Comparison of ENCODE assay signal across 18 cellular contexts in the genomic region with DNA sequence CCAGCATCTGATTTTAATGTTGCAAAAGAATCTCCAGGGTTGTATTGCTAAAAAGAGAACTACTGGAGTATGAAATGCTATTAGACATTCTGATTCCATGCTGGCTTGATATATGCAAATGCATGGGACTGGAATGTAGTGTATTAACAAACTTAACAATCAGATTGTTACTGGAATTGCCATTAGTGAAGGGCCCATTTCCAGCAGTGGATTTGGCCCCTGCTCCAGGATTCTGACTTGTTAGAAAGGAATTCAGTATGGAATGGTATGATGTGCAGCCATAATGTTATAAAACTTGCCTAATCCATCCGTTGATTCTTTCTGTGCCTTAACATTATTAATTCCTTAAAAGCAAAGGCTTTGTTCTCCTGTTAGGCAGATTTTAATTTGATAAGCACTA. TPM values are rescaled to one million over a fixed set of nuclear protein-coding genes. Genes with fewer than 3 reads are reported as not detected.
A peak's percentile ranks its signal among the peaks of the same experiment; 100 is the strongest.
DNase-seq lines count a peak whose midpoint lies in the region; ATAC-seq and TF ChIP-seq lines count a peak whose summit lies in the region.
"Had no signal": no experiment of that assay in that cellular context is flagged by ENCODE, and none has a peak within 500 bp of the region (broad histone marks: within the 10 kb centered on the region; RNA-seq: fewer than 3 reads in every experiment).

No MANE protein-coding gene starts in this region.

- no peaks in the 10 kb centered on the region for H3K9me3 Mint-ChIP-seq in MCF 10A (ENCODE audit: unreplicated experiment)
- H3K9me3 Mint-ChIP-seq: neural crest cell had no signal

- no peak overlapping the region for H3K27ac Mint-ChIP-seq in MCF 10A (ENCODE audit: low read depth, unreplicated experiment)
- H3K27ac Mint-ChIP-seq: effector memory CD8-positive, alpha-beta T cell had no signal

- POLR2A ChIA-PET in MCF 10A (lab: Yijun Ruan, JAX), result interaction anchor here (1.1 kb wide), 1 partner anchor 27 kb away, joined by 3 read pairs; no protein-coding TSS in a partner anchor

- ATAC-seq in HG03442 (IDR thresholded peaks at IDR 0.05; ENCODE audit: unreplicated experiment), result no peak
- ATAC-seq: body of pancreas; effector memory CD8-positive, alpha-beta T cell; lower lobe of right lung; right lobe of liver had no signal

- DNase-seq in MCF 10A (ENCODE audit: unreplicated experiment) (peak; percentile 27), breast epithelium (ENCODE audit: low spot score in 2 of 2) (no peak), astrocyte of the hippocampus (ENCODE audit: low read depth, low spot score) (peak; percentile 91), glomerular visceral epithelial cell (ENCODE audit: extremely low spot score) (peak; percentile 7), globus pallidus (ENCODE audit: low spot score) (no peak), spleen (no peak), NCI-H1930 (lab: John Stamatoyannopoulos, UW) (no peak)
- DNase-seq: body of pancreas; effector memory CD8-positive, alpha-beta T cell; lower lobe of right lung; NCI-H2171; NK-92 treated with Interleukin-12 subunit alpha and Interleukin-12 subunit beta, amount 100 ng/mL, for 24 hours; right lobe of liver; SJCRH30; stimulated activated naive CD4-positive, alpha-beta T cell had no signal

- no peak overlapping the region for H3K4me3 Mint-ChIP-seq in MCF 10A (ENCODE audit: unreplicated experiment)
- H3K4me3 Mint-ChIP-seq: effector memory CD8-positive, alpha-beta T cell; neural crest cell had no signal

- TF ChIP-seq CTCF in MCF 10A (IDR thresholded peaks at IDR 0.05; ENCODE audit: unreplicated experiment) (no peak), breast epithelium (IDR thresholded peaks at IDR 0.05) (no peak), spleen (IDR thresholded peaks at IDR 0.05 in 8 of 11, conservative IDR thresholded peaks at IDR 0.05 in 3 of 11) (no peak)

- peaks cover 63% of the 10 kb centered on the region for H3K36me3 Mint-ChIP-seq in MCF 10A (ENCODE audit: insufficient read depth, unreplicated experiment)

- TF ChIP-seq POLR2A in breast epithelium (IDR thresholded peaks at IDR 0.05), result no peak
- no peak for TF ChIP-seq POLR2A in spleen (IDR thresholded peaks at IDR 0.05)

- no peaks in the 10 kb centered on the region for H3K27me3 ChIP-seq in breast epithelium
- no peaks in the 10 kb centered on the region for H3K27me3 ChIP-seq in spleen (replicated peaks in 1 of 7)
- H3K27me3 ChIP-seq: body of pancreas, right lobe of liver, SJCRH30 had no signal

- no peak overlapping the region for H3K4me3 ChIP-seq in breast epithelium
- no peak overlapping the region for H3K4me3 ChIP-seq in spleen
- H3K4me3 ChIP-seq: body of pancreas, lower lobe of right lung, right lobe of liver, SJCRH30 had no signal

- H3K27ac ChIP-seq in breast epithelium (no peak overlapping the region), spleen (no peak overlapping the region)
- H3K27ac ChIP-seq: 22Rv1, body of pancreas, lower lobe of right lung, right lobe of liver, SJCRH30 had no signal

- H3K9me3 ChIP-seq in breast epithelium, result no peaks in the 10 kb centered on the region
- no peaks in the 10 kb centered on the region for H3K9me3 ChIP-seq in spleen
- H3K9me3 ChIP-seq: body of pancreas, lower lobe of right lung, right lobe of liver, SJCRH30 had no signal

- WGBS in spleen, 5 donors, result 81 to 95% (median 82%) methylated on average over 1 of the region's 1 CpG

- CTCF ChIA-PET in MCF 10A (lab: Yijun Ruan, JAX), result interaction anchor here (0.6 to 2.9 kb wide), 2 partner anchors 17 to 64 kb away, joined by 3 to 11 read pairs; no protein-coding TSS in a partner anchor

- BruUV-seq in MCF 10A (replicated peaks; lab: Mats Ljungman, UMichigan), result no TSS peak

- intact Hi-C loops in MCF 10A (cut with micrococcal nuclease) (no loop called here), breast epithelium (cut with DNase I; ENCODE audit: low total_unique reads) (no loop called here), spleen (cut with DNase I; ENCODE audit: low total_unique reads) (no loop called here)

- H3K27me3 Mint-ChIP-seq in MCF 10A (ENCODE audit: insufficient read depth, unreplicated experiment), result no peaks in the 10 kb centered on the region
- H3K27me3 Mint-ChIP-seq: effector memory CD8-positive, alpha-beta T cell had no signal

- peaks cover 4% of the 10 kb centered on the region for H3K36me3 ChIP-seq in breast epithelium
- H3K36me3 ChIP-seq in spleen, result peaks cover 0 to 72% (median 35%) of the 10 kb centered on the region in 6 donors
- H3K36me3 ChIP-seq: SJCRH30 had no signal

- no peaks in the 10 kb centered on the region for H3K4me1 ChIP-seq in breast epithelium
- peaks cover 0 to 37% (median 12%) of the 10 kb centered on the region in 6 donors for H3K4me1 ChIP-seq in spleen
- H3K4me1 ChIP-seq: right lobe of liver, SJCRH30 had no signal

- H3K4me1 Mint-ChIP-seq in MCF 10A (ENCODE audit: insufficient read depth, unreplicated experiment), result peaks cover 23% of the 10 kb centered on the region

RNA-seq across cellular contexts. Expression of gene ARRDC4, which starts 7.9 kb away (rescaled TPM):
- total RNA-seq in MCF 10A (2022) (36.0 and 39.8 TPM in 2 replicates), breast epithelium (10 to 100 TPM; 13.9 to 25.8 (median 20.0) TPM), spleen (10 to 100 TPM; 11.7 to 24.2 (median 17.5) TPM)
- polyA plus RNA-seq in spleen, result 10 to 100 TPM in 1 of 3 donors, 1 to 10 TPM in 2; 7.7 to 13.2 (median 9.5) TPM

Comparison
In these comparisons a context has a peak if more than half of its experiments do, and no peak if none do; other contexts are left out.
1. DNase-seq: peak in MCF 10A (single experiment), astrocyte of the hippocampus (single experiment) and glomerular visceral epithelial cell (single experiment); none in breast epithelium (0 of 2), globus pallidus (single experiment), spleen (single experiment) and NCI-H1930 (0 of 2).